Comparison of ENCODE assay signal across 8 cellular contexts in genomic region chr15:64895285-64896065, GRCh38. TPM values are rescaled to one million over a fixed set of nuclear protein-coding genes. Genes with fewer than 3 reads are reported as not detected.
DNase-seq lines count a peak whose midpoint lies in the region; ATAC-seq, FAIRE-seq and TF ChIP-seq lines count a peak whose summit lies in the region.

No MANE protein-coding gene starts in this region.

- H3K4me3 Mint-ChIP-seq in stimulated activated naive CD8-positive, alpha-beta T cell treated with anti-CD3 and anti-CD28 coated beads, Interleukin-15, amount 100 ng/mL, for 72 hours = peak overlapping the region; percentile 97 to 100

- H3K4me1 ChIP-seq in BLaER1 (peaks cover 67% of the 10 kb centered on the region), adrenal gland (replicated peaks in 1 of 2) (peaks cover 46 to 67% of the 10 kb centered on the region in 2 donors), keratinocyte (ENCODE audit: control insufficient read depth, extremely low read depth, insufficient read depth, low read length) (peaks cover 34% of the 10 kb centered on the region)

- DNase-seq in GM19238 (ENCODE audit: insufficient read length, low spot score) = peak; percentile 50
- DNase-seq in NOMO-1 treated with DMSO at 0.1 percent for 48 hours (lab: John Stamatoyannopoulos, UW; ENCODE audit: unreplicated experiment) = peak; percentile 81
- DNase-seq in adrenal gland = peak in 5 of 7 donors; percentile 53 to 77 (median 62)
- DNase-seq in keratinocyte (ENCODE audit: low read depth, low spot score) = no peak
- peak; percentile 23 to 32 for DNase-seq in stimulated activated naive CD8-positive, alpha-beta T cell treated with anti-CD3 and anti-CD28 coated beads, Interleukin-15, amount 100 ng/mL, for 72 hours
- no peak for DNase-seq in NCI-H187 (lab: John Stamatoyannopoulos, UW)

- H3K27ac Mint-ChIP-seq in stimulated activated naive CD8-positive, alpha-beta T cell treated with anti-CD3 and anti-CD28 coated beads, Interleukin-15, amount 100 ng/mL, for 72 hours = peak overlapping the region; percentile 89 to 96

- no peaks in the 10 kb centered on the region for H3K27me3 Mint-ChIP-seq in stimulated activated naive CD8-positive, alpha-beta T cell treated with anti-CD3 and anti-CD28 coated beads, Interleukin-15, amount 100 ng/mL, for 72 hours

- FAIRE-seq in keratinocyte (lab: Jason Lieb, UNC) = peak; percentile 23

- H3K9ac ChIP-seq in BLaER1 = peak overlapping the region; percentile 81
- peak overlapping the region; percentile 35 for H3K9ac ChIP-seq in keratinocyte (ENCODE audit: control insufficient read depth, extremely low read depth, insufficient read depth, low read length)

- peak; percentile 16 for ATAC-seq in stimulated activated naive CD8-positive, alpha-beta T cell treated with anti-CD3 and anti-CD28 coated beads, Interleukin-15, amount 100 ng/mL, for 72 hours
- no peak for ATAC-seq in HG02973 (IDR thresholded peaks at IDR 0.05; ENCODE audit: unreplicated experiment)

- peaks cover 63% of the 10 kb centered on the region for H3K4me1 Mint-ChIP-seq in stimulated activated naive CD8-positive, alpha-beta T cell treated with anti-CD3 and anti-CD28 coated beads, Interleukin-15, amount 100 ng/mL, for 72 hours

- peak overlapping the region; percentile 62 for H3K4me3 ChIP-seq in BLaER1
- peak overlapping the region in 1 of 4 donors; percentile 41 for H3K4me3 ChIP-seq in adrenal gland
- no peak overlapping the region for H3K4me3 ChIP-seq in keratinocyte (ENCODE audit: control insufficient read depth in 2 of 3, extremely low read depth in 1 of 3, insufficient read depth in 2 of 3, low read depth in 1 of 3, low read length in 3 of 3)

- peak overlapping the region; percentile 69 for H2AFZ ChIP-seq in keratinocyte (ENCODE audit: control insufficient read depth, low read length)

- no peaks in the 10 kb centered on the region for H3K9me1 ChIP-seq in keratinocyte (ENCODE audit: control insufficient read depth, extremely low read depth, insufficient read depth, low read length)

- H3K9me3 ChIP-seq in BLaER1 = no peaks in the 10 kb centered on the region
- H3K9me3 ChIP-seq in adrenal gland (replicated peaks in 1 of 3) = no peaks in the 10 kb centered on the region
- H3K9me3 ChIP-seq in keratinocyte (ENCODE audit: control insufficient read depth, low read depth, low read length) = no peaks in the 10 kb centered on the region

- peak in 2 of 6 experiments; percentile 9 to 11 for TF ChIP-seq CTCF in adrenal gland (IDR thresholded peaks at IDR 0.05)
- no peak for TF ChIP-seq CTCF in keratinocyte (optimal IDR thresholded peaks at IDR 0.05 in 1 of 3, IDR thresholded peaks at IDR 0.05 in 1 of 3, conservative IDR thresholded peaks at IDR 0.05 in 1 of 3; ENCODE audit: extremely low read depth in 1 of 3, insufficient read depth in 2 of 3, low read length in 3 of 3)

- H3K27ac ChIP-seq in BLaER1 (peak overlapping the region; percentile 95), adrenal gland (peak overlapping the region; percentile 62 to 92 (median 90)), keratinocyte (ENCODE audit: control insufficient read depth, insufficient read depth, low read length) (no peak overlapping the region)

- H3K79me2 ChIP-seq in keratinocyte (ENCODE audit: control insufficient read depth, insufficient read depth, low read length) = no peaks in the 10 kb centered on the region

- no peaks in the 10 kb centered on the region for H3K36me3 ChIP-seq in BLaER1
- H3K36me3 ChIP-seq in adrenal gland (replicated peaks in 1 of 2) = no peaks in the 10 kb centered on the region
- no peaks in the 10 kb centered on the region for H3K36me3 ChIP-seq in keratinocyte (ENCODE audit: control insufficient read depth in 2 of 2, extremely low read depth in 1 of 2, insufficient read depth in 2 of 2, low read length in 2 of 2)

- H3K27me3 ChIP-seq in BLaER1 (no peaks in the 10 kb centered on the region), adrenal gland (no peaks in the 10 kb centered on the region), keratinocyte (ENCODE audit: control insufficient read depth, extremely low read depth, insufficient read depth, low read length) (no peaks in the 10 kb centered on the region)

- H3K4me2 ChIP-seq in BLaER1 (peak overlapping the region; percentile 96), keratinocyte (ENCODE audit: control insufficient read depth, extremely low read depth, insufficient read depth, low read depth, low read length) (peak overlapping the region; percentile 49)

- TF ChIP-seq POLR2A in adrenal gland (IDR thresholded peaks at IDR 0.05) = peak in 1 of 2 donors; percentile 20

- H4K20me1 ChIP-seq in BLaER1 (no peaks in the 10 kb centered on the region), keratinocyte (ENCODE audit: control insufficient read depth, extremely low read depth, insufficient read depth, low read length) (no peaks in the 10 kb centered on the region)

- intact Hi-C loops in adrenal gland (cut with DNase I) = loop anchor here in 1 of 2 donors (5.0 kb wide), 1 partner anchor 48 kb away; no protein-coding TSS in a partner anchor

- dilution Hi-C loops in keratinocyte (cut with MboI; ENCODE audit: extremely low pct_ligation_motif_present, low sequenced_read_pairs) = no loop called here

- peaks cover 0 to 2% of the 10 kb centered on the region in 2 donors for H3K9me3 Mint-ChIP-seq in stimulated activated naive CD8-positive, alpha-beta T cell treated with anti-CD3 and anti-CD28 coated beads, Interleukin-15, amount 100 ng/mL, for 72 hours

- 24 to 36% (median 29%) methylated on average over 6 of the region's 6 CpGs for WGBS in adrenal gland, 4 donors

RNA-seq across cellular contexts. Expression of gene ANKDD1A, which starts 16.2 kb away (rescaled TPM):
- 10 to 100 TPM; 17.2 to 41.7 (median 31.3) TPM for total RNA-seq in adrenal gland
- polyA plus RNA-seq in adrenal gland = 10 to 100 TPM; 13.0 to 29.7 (median 23.0) TPM
- polyA plus RNA-seq in keratinocyte = 0.53 to 1.1 TPM (median 0.96 TPM) in 3 replicates
- 0.76 TPM for polyA plus RNA-seq in keratinocyte (2011; ENCODE audit: low read depth)
- polyA plus RNA-seq in keratinocyte (2011; cell fraction: cytosol; rRNA removed) = 0.56 and 0.73 TPM in 2 replicates
- 1.1 and 1.8 TPM in 2 replicates for polyA plus RNA-seq in keratinocyte (2011; cell fraction: nucleus; rRNA removed)
- polyA plus RNA-seq in keratinocyte (2012; ENCODE audit: low replicate concordance) = 0.90 and 1.2 TPM in 2 replicates
- polyA minus RNA-seq in keratinocyte = 1.8 to 3.0 TPM (median 1.9 TPM) in 3 replicates
- not detected for polyA minus RNA-seq in keratinocyte (2011; cell fraction: cytosol; rRNA and poly(A)+ RNA removed)
- 0.84 and 1.6 TPM in 2 replicates for polyA minus RNA-seq in keratinocyte (2011; cell fraction: nucleus; rRNA and poly(A)+ RNA removed)

RNA-seq across cellular contexts. Expression of gene PLEKHO2, which starts 53.8 kb away (rescaled TPM):
- total RNA-seq in adrenal gland = 10 to 100 TPM; 31.3 to 62.9 (median 50.3) TPM
- polyA plus RNA-seq in adrenal gland (10 to 100 TPM; 20.4 to 49.3 (median 33.7) TPM), keratinocyte (8.8 to 12.0 TPM (median 11.2 TPM) in 3 replicates)
- polyA plus RNA-seq in keratinocyte (2011; ENCODE audit: low read depth) = 1.0 TPM
- polyA plus RNA-seq in keratinocyte (2011; cell fraction: cytosol; rRNA removed) = 8.1 and 9.4 TPM in 2 replicates
- 14.6 and 17.0 TPM in 2 replicates for polyA plus RNA-seq in keratinocyte (2011; cell fraction: nucleus; rRNA removed)
- 4.9 and 11.6 TPM in 2 replicates for polyA plus RNA-seq in keratinocyte (2012; ENCODE audit: low replicate concordance)
- 11.8 to 17.8 TPM (median 12.1 TPM) in 3 replicates for polyA minus RNA-seq in keratinocyte
- polyA minus RNA-seq in keratinocyte (2011; cell fraction: cytosol; rRNA and poly(A)+ RNA removed) = 11.7 TPM
- polyA minus RNA-seq in keratinocyte (2011; cell fraction: nucleus; rRNA and poly(A)+ RNA removed) = 11.0 and 13.6 TPM in 2 replicates

Comparison
In these comparisons a context has a peak if more than half of its experiments do, and no peak if none do; other contexts are left out.
1. DNase-seq: peak in GM19238 (single experiment), NOMO-1 treated with DMSO at 0.1 percent for 48 hours (single experiment), adrenal gland (5 of 7) and stimulated activated naive CD8-positive, alpha-beta T cell treated with anti-CD3 and anti-CD28 coated beads, Interleukin-15, amount 100 ng/mL, for 72 hours (2 of 2); none in keratinocyte (single experiment) and NCI-H187 (0 of 2).
2. RNA of gene ANKDD1A, which starts 16.2 kb away (polyA plus RNA-seq): 13.0 to 29.7 TPM in adrenal gland; 0.53 to 1.8 TPM in keratinocyte; every median in the first group is over 4 times any median in the second.